Comparison of ENCODE assay signal across 36 cellular contexts in genomic region chr1:117244306-117244705, GRCh38. TPM values are rescaled to one million over a fixed set of nuclear protein-coding genes. Genes with fewer than 3 reads are reported as not detected.
"Had no signal": no experiment of that assay in that cellular context is flagged by ENCODE, and none has a peak within 500 bp of the region (broad histone marks: within the 10 kb centered on the region; RNA-seq: fewer than 3 reads in every experiment).

No MANE protein-coding gene starts in this region.

- DNase-seq: activated CD4-positive, alpha-beta memory T cell treated with anti-CD3 and anti-CD28 coated beads, Interleukin-2, amount 10 ng/mL, durations not matched to agents 7 days and 5 days; activated CD4-positive, alpha-beta T cell treated with anti-CD3 and anti-CD28 coated beads for 1 hour; activated CD4-positive, alpha-beta T cell treated with anti-CD3 and anti-CD28 coated beads for 48 hours; activated CD4-positive, CD25-positive, alpha-beta regulatory T cell; activated CD8-positive, alpha-beta memory T cell treated with anti-CD3 and anti-CD28 coated beads for 24 hours; activated CD8-positive, alpha-beta memory T cell treated with anti-CD3 and anti-CD28 coated beads, Interleukin-2, amount 10 ng/mL, durations not matched to agents 7 days and 5 days; activated effector memory CD4-positive, alpha-beta T cell treated with anti-CD3 and anti-CD28 coated beads, Interleukin-2, amount 50 U/mL, for 16 hours; activated naive CD4-positive, alpha-beta T cell; activated naive CD4-positive, alpha-beta T cell treated with anti-CD3 and anti-CD28 coated beads, Interleukin-2, amount 50 U/mL, for 16 hours; activated naive CD8-positive, alpha-beta T cell treated with anti-CD3 and anti-CD28 coated beads for 36 hours; activated T-cell treated with anti-CD3 and anti-CD28 coated beads, Interleukin-2, amount 50 U/mL, for 1 hour; activated T-cell treated with anti-CD3 and anti-CD28 coated beads, Interleukin-2, amount 50 U/mL, for 72 hours; amniotic stem cell; aorta; MM.1S; MV-4-11; NCI-H1092; NCI-H1436 treated with DMSO at 0.1 percent for 48 hours; NCI-H1694 treated with DMSO at 0.1 percent for 48 hours; NCI-H2029; NCI-H345; NCI-H524 treated with DMSO at 0.1 percent for 48 hours; SHP77; SJCRH30; T-cell; T-helper 17 cell; WERI-Rb-1 had no signal

- H3K4me3 Mint-ChIP-seq: activated CD4-positive, alpha-beta memory T cell treated with anti-CD3 and anti-CD28 coated beads, Interleukin-2, amount 10 ng/mL, durations not matched to agents 7 days and 5 days; activated CD8-positive, alpha-beta memory T cell treated with anti-CD3 and anti-CD28 coated beads, Interleukin-2, amount 10 ng/mL, durations not matched to agents 7 days and 5 days; activated naive CD8-positive, alpha-beta T cell treated with anti-CD3 and anti-CD28 coated beads for 36 hours; activated T-cell treated with anti-CD3 and anti-CD28 coated beads, Interleukin-2, amount 50 U/mL, for 72 hours; activated T-helper 17 cell treated with anti-CD3 and anti-CD28 coated beads, Interleukin-2, amount 50 U/mL, for 72 hours; central memory CD8-positive, alpha-beta T cell; T-cell; T-helper 17 cell had no signal

- H3K36me3 ChIP-seq: cardiac muscle cell, SJCRH30, WERI-Rb-1 had no signal

- H3K36me3 Mint-ChIP-seq: activated CD8-positive, alpha-beta memory T cell treated with anti-CD3 and anti-CD28 coated beads, Interleukin-2, amount 10 ng/mL, durations not matched to agents 7 days and 5 days; activated naive CD8-positive, alpha-beta T cell treated with anti-CD3 and anti-CD28 coated beads for 36 hours; T-cell had no signal

- ATAC-seq: activated CD8-positive, alpha-beta memory T cell treated with anti-CD3 and anti-CD28 coated beads, Interleukin-2, amount 10 ng/mL, durations not matched to agents 7 days and 5 days; activated T-cell treated with anti-CD3 and anti-CD28 coated beads, Interleukin-2, amount 50 U/mL, for 72 hours; activated T-helper 17 cell treated with anti-CD3 and anti-CD28 coated beads, Interleukin-2, amount 50 U/mL, for 72 hours; Panc1; SK-N-SH treated with all-trans-retinoic acid at 6 μM for 48 hours; T-cell; T-helper 17 cell had no signal

- H3K27ac ChIP-seq: cardiac muscle cell, SJCRH30, WERI-Rb-1 had no signal

- H3K4me1 Mint-ChIP-seq: activated CD4-positive, alpha-beta memory T cell treated with anti-CD3 and anti-CD28 coated beads, Interleukin-2, amount 10 ng/mL, durations not matched to agents 7 days and 5 days; activated CD8-positive, alpha-beta memory T cell treated with anti-CD3 and anti-CD28 coated beads, Interleukin-2, amount 10 ng/mL, durations not matched to agents 7 days and 5 days; activated naive CD8-positive, alpha-beta T cell treated with anti-CD3 and anti-CD28 coated beads for 36 hours; activated T-helper 17 cell treated with anti-CD3 and anti-CD28 coated beads, Interleukin-2, amount 50 U/mL, for 72 hours; central memory CD8-positive, alpha-beta T cell; T-cell; T-helper 17 cell had no signal

- H3K27ac Mint-ChIP-seq: activated CD4-positive, alpha-beta memory T cell treated with anti-CD3 and anti-CD28 coated beads, Interleukin-2, amount 10 ng/mL, durations not matched to agents 7 days and 5 days; activated CD8-positive, alpha-beta memory T cell treated with anti-CD3 and anti-CD28 coated beads, Interleukin-2, amount 10 ng/mL, durations not matched to agents 7 days and 5 days; activated naive CD8-positive, alpha-beta T cell treated with anti-CD3 and anti-CD28 coated beads for 36 hours; activated T-cell treated with anti-CD3 and anti-CD28 coated beads, Interleukin-2, amount 50 U/mL, for 72 hours; activated T-helper 17 cell treated with anti-CD3 and anti-CD28 coated beads, Interleukin-2, amount 50 U/mL, for 72 hours; T-cell; T-helper 17 cell had no signal

- H3K4me3 ChIP-seq: cardiac muscle cell, SJCRH30 had no signal

- H3K9me3 Mint-ChIP-seq: activated CD4-positive, alpha-beta memory T cell treated with anti-CD3 and anti-CD28 coated beads, Interleukin-2, amount 10 ng/mL, durations not matched to agents 7 days and 5 days; activated naive CD8-positive, alpha-beta T cell treated with anti-CD3 and anti-CD28 coated beads for 36 hours; activated T-cell treated with anti-CD3 and anti-CD28 coated beads, Interleukin-2, amount 50 U/mL, for 72 hours; activated T-helper 17 cell treated with anti-CD3 and anti-CD28 coated beads, Interleukin-2, amount 50 U/mL, for 72 hours; central memory CD8-positive, alpha-beta T cell; T-cell had no signal

- H3K27me3 ChIP-seq: SJCRH30 had no signal

- H3K9me3 ChIP-seq: SJCRH30 had no signal

RNA-seq across cellular contexts. Expression of gene VTCN1, which starts 33.6 kb away (rescaled TPM):
- total RNA-seq: activated CD4-positive, alpha-beta memory T cell treated with anti-CD3 and anti-CD28 coated beads, Interleukin-2, amount 10 ng/mL, durations not matched to agents 7 days and 5 days; activated CD8-positive, alpha-beta memory T cell treated with anti-CD3 and anti-CD28 coated beads, Interleukin-2, amount 10 ng/mL, durations not matched to agents 7 days and 5 days; activated naive CD8-positive, alpha-beta T cell treated with anti-CD3 and anti-CD28 coated beads for 36 hours; activated T-cell treated with anti-CD3 and anti-CD28 coated beads, Interleukin-2, amount 50 U/mL, for 72 hours; activated T-helper 17 cell treated with anti-CD3 and anti-CD28 coated beads, Interleukin-2, amount 50 U/mL, for 72 hours; cardiac muscle cell; chondrocyte; LHCN-M2; NCI-H460; RPMI7951; T-cell; T-helper 17 cell had no signal
